ENCODE assay signal across 15 cellular contexts in the genomic region with DNA sequence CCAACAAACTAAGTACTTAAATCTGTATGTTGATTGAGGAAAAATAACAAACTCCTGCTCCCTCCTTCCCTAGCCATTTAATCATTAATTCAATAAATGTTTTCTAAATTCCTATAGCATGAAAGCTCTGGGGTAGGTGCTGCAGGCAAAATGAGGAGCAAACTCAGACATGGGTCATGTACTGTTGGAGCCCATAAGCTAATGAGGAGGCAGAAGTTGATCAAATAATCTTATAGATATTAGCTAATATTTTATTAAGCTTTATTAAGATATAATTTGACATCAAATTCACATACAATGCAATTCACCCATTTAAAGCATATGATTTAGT.
DNase-seq lines count a peak whose midpoint lies in the region; ATAC-seq, FAIRE-seq and TF ChIP-seq lines count a peak whose summit lies in the region.
"Had no signal": no experiment of that assay in that cellular context is flagged by ENCODE, and none has a peak within 500 bp of the region (broad histone marks: within the 10 kb centered on the region; RNA-seq: fewer than 3 reads in every experiment).

No MANE protein-coding gene starts in this region.

- TF ChIP-seq POLR2A in body of pancreas (IDR thresholded peaks at IDR 0.05): no peak
- TF ChIP-seq POLR2A in testis (IDR thresholded peaks at IDR 0.05): no peak

- intact Hi-C loops in body of pancreas (cut with DNase I) (no loop called here), kidney (cut with DNase I) (no loop called here), testis (cut with DNase I; ENCODE audit: low total_unique reads) (no loop called here)

- peaks cover 12% of the 10 kb centered on the region for H3K4me1 Mint-ChIP-seq in activated T-helper 17 cell treated with anti-CD3 and anti-CD28 coated beads, Interleukin-2, amount 50 U/mL, for 72 hours
- H3K4me1 Mint-ChIP-seq in nephron progenitor cell: peaks cover 13% of the 10 kb centered on the region

- no peaks in the 10 kb centered on the region for H3K9me3 ChIP-seq in body of pancreas
- H3K9me3 ChIP-seq in kidney (ENCODE audit: control insufficient read depth in 1 of 2, low read length in 2 of 2): no peaks in the 10 kb centered on the region
- H3K9me3 ChIP-seq in testis: no peaks in the 10 kb centered on the region

- H3K27ac Mint-ChIP-seq in activated T-helper 17 cell treated with anti-CD3 and anti-CD28 coated beads, Interleukin-2, amount 50 U/mL, for 72 hours: no peak overlapping the region
- no peak overlapping the region for H3K27ac Mint-ChIP-seq in nephron progenitor cell
- H3K27ac Mint-ChIP-seq: activated CD4-positive, alpha-beta T cell treated with anti-CD3 and anti-CD28 coated beads, Interleukin-2, amount 10 ng/mL, durations not matched to agents 7 days and 5 days had no signal

- peak overlapping the region; percentile 44 to 66 (median 55) for H3K27ac ChIP-seq in body of pancreas
- H3K27ac ChIP-seq in kidney (ENCODE audit: low read depth in 2 of 2, low read length in 2 of 2): peak overlapping the region; percentile 27 to 74
- peak overlapping the region; percentile 35 to 47 for H3K27ac ChIP-seq in testis
- H3K27ac ChIP-seq: GM23248 had no signal

- no peak for FAIRE-seq in kidney (lab: Jason Lieb, UNC)

- H3K9ac ChIP-seq in kidney (ENCODE audit: low read length in 2 of 2): no peak overlapping the region
- H3K9ac ChIP-seq: GM23248 had no signal

- DNase-seq in body of pancreas (no peak), kidney (no peak), testis (no peak), DMS 273 treated with DMSO at 0.1 percent for 48 hours (lab: John Stamatoyannopoulos, UW) (no peak), nephron progenitor cell (no peak)
- no peak for DNase-seq in activated effector memory CD4-positive, alpha-beta T cell treated with Interleukin-2 at 50 U/mL for 16 hours
- DNase-seq: activated CD4-positive, alpha-beta T cell treated with anti-CD3 and anti-CD28 coated beads, Interleukin-2, amount 10 ng/mL, durations not matched to agents 7 days and 5 days; activated CD8-positive, alpha-beta memory T cell treated with anti-CD3 and anti-CD28 coated beads, Interleukin-2, amount 50 U/mL, for 48 hours; MV-4-11; naive thymus-derived CD4-positive, alpha-beta T cell; NCI-H1930; T-helper 1 cell had no signal

- no peak for TF ChIP-seq CTCF in body of pancreas (IDR thresholded peaks at IDR 0.05)
- no peak for TF ChIP-seq CTCF in kidney (IDR thresholded peaks at IDR 0.05; ENCODE audit: borderline replicate concordance, extremely low read depth, insufficient read depth)
- TF ChIP-seq CTCF in testis (IDR thresholded peaks at IDR 0.05): no peak
- TF ChIP-seq CTCF in nephron progenitor cell (IDR thresholded peaks at IDR 0.05): no peak

- H3K4me3 ChIP-seq in body of pancreas: no peak overlapping the region
- H3K4me3 ChIP-seq in kidney (ENCODE audit: low read length in 2 of 2): no peak overlapping the region
- no peak overlapping the region for H3K4me3 ChIP-seq in testis
- H3K4me3 ChIP-seq: GM23248 had no signal

- H3K27me3 ChIP-seq in body of pancreas (no peaks in the 10 kb centered on the region), testis (no peaks in the 10 kb centered on the region)

- H3K27me3 Mint-ChIP-seq in activated T-helper 17 cell treated with anti-CD3 and anti-CD28 coated beads, Interleukin-2, amount 50 U/mL, for 72 hours: no peaks in the 10 kb centered on the region
- peaks cover 2% of the 10 kb centered on the region for H3K27me3 Mint-ChIP-seq in nephron progenitor cell (ENCODE audit: low read depth, poor library complexity)
- H3K27me3 Mint-ChIP-seq: activated CD4-positive, alpha-beta T cell treated with anti-CD3 and anti-CD28 coated beads, Interleukin-2, amount 10 ng/mL, durations not matched to agents 7 days and 5 days; naive thymus-derived CD4-positive, alpha-beta T cell had no signal

- no peak overlapping the region for H3K4me3 Mint-ChIP-seq in activated T-helper 17 cell treated with anti-CD3 and anti-CD28 coated beads, Interleukin-2, amount 50 U/mL, for 72 hours
- H3K4me3 Mint-ChIP-seq in nephron progenitor cell: no peak overlapping the region
- H3K4me3 Mint-ChIP-seq: activated CD4-positive, alpha-beta T cell treated with anti-CD3 and anti-CD28 coated beads, Interleukin-2, amount 10 ng/mL, durations not matched to agents 7 days and 5 days; naive thymus-derived CD4-positive, alpha-beta T cell had no signal

- ATAC-seq in GM18498 (IDR thresholded peaks at IDR 0.05; ENCODE audit: unreplicated experiment): peak; percentile 17
- ATAC-seq in body of pancreas: no peak
- no peak for ATAC-seq in activated T-helper 17 cell treated with anti-CD3 and anti-CD28 coated beads, Interleukin-2, amount 50 U/mL, for 72 hours (replicated peaks)
- ATAC-seq: naive thymus-derived CD4-positive, alpha-beta T cell had no signal

- H3K4me1 ChIP-seq in body of pancreas (peaks cover 12% of the 10 kb centered on the region), kidney (ENCODE audit: control insufficient read depth in 1 of 2, insufficient read depth in 1 of 2, low read depth in 1 of 2, low read length in 2 of 2) (peaks cover 14 to 24% of the 10 kb centered on the region in 2 donors), testis (peaks cover 24% of the 10 kb centered on the region)

- H3K9me3 Mint-ChIP-seq in activated T-helper 17 cell treated with anti-CD3 and anti-CD28 coated beads, Interleukin-2, amount 50 U/mL, for 72 hours: peaks cover 4% of the 10 kb centered on the region
- H3K9me3 Mint-ChIP-seq in nephron progenitor cell: peaks cover 25% of the 10 kb centered on the region

- H3K36me3 ChIP-seq in body of pancreas (replicated peaks in 1 of 2; ENCODE audit: insufficient read depth in 1 of 2, low read depth in 2 of 2): no peaks in the 10 kb centered on the region
- H3K36me3 ChIP-seq in kidney (ENCODE audit: control insufficient read depth in 1 of 2, insufficient read depth in 2 of 2, low read length in 2 of 2): no peaks in the 10 kb centered on the region
- no peaks in the 10 kb centered on the region for H3K36me3 ChIP-seq in testis (ENCODE audit: low read depth, missing control alignments)

- peaks cover 13% of the 10 kb centered on the region for H3K36me3 Mint-ChIP-seq in activated T-helper 17 cell treated with anti-CD3 and anti-CD28 coated beads, Interleukin-2, amount 50 U/mL, for 72 hours (ENCODE audit: low read depth)
- peaks cover 49% of the 10 kb centered on the region for H3K36me3 Mint-ChIP-seq in nephron progenitor cell (ENCODE audit: low read depth)
